In the genomic region with DNA sequence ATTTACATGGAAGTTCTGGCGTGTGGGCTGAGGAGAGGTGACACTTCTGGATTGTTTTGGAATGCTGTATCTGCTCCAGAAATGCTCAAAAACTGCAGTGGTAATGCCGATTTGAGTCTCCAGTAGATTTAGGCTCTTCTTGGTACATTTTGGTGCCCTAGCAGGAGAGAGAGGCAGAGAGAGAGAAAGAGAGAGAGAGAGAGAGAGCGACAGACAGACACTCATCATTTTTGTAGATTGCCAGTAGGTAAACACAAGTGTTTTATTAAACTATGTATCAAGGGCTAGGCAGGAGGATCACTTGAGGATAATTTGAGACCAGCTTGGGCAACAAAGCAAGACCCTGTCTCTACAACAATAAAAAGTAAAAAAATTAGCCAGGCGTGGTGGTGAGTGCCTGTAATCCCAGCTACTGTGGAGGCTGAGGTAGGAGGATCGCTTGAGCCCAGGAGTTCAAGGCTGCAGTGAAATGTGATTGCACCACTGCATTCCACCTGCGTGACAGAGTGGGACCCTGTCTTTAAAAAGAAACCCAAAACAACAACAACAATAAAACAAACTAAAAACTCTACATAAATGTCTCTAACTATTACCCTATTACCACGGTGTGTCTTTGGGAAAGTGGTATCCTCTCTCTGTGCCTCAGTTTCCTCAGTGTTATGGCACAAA, we compare ENCODE assay signal across 23 cellular contexts.
"Had no signal": no experiment of that assay in that cellular context is flagged by ENCODE, and none has a peak within 500 bp of the region (broad histone marks: within the 10 kb centered on the region; RNA-seq: fewer than 3 reads in every experiment).

No MANE protein-coding gene starts in this region.

- H3K9me3 ChIP-seq: lower lobe of right lung, ovary, psoas muscle, suprapubic skin, transverse colon, vagina had no signal

- FAIRE-seq: endometrium, frontal cortex, keratinocyte had no signal

- H3K36me3 ChIP-seq: lower lobe of right lung, ovary, suprapubic skin, transverse colon, vagina had no signal

- H3K36me3 Mint-ChIP-seq: naive thymus-derived CD8-positive, alpha-beta T cell had no signal

- H3K4me1 Mint-ChIP-seq: nephron progenitor cell; stimulated activated naive CD8-positive, alpha-beta T cell treated with anti-CD3 and anti-CD28 coated beads, Interleukin-15, amount 100 ng/mL, for 72 hours had no signal

- DNase-seq: cortex of kidney; effector memory CD8-positive, alpha-beta T cell; left ventricle myocardium superior; lower lobe of right lung; naive thymus-derived CD8-positive, alpha-beta T cell; nephron progenitor cell; nucleus accumbens; ovary; posterior cingulate gyrus; psoas muscle; right cardiac atrium; stimulated activated CD4-positive, alpha-beta T cell treated with anti-CD3 and anti-CD28 coated beads, Interleukin-15, amount 100 ng/mL, for 24 hours; stimulated activated CD4-positive, alpha-beta T cell treated with anti-CD3 and anti-CD28 coated beads, Interleukin-2, amount 100 ng/mL, for 48 hours; stimulated activated CD8-positive, alpha-beta memory T cell treated with anti-CD3 and anti-CD28 coated beads, Interleukin-4, amount 100 ng/mL, for 48 hours; stimulated activated naive CD4-positive, alpha-beta T cell; stimulated activated naive CD8-positive, alpha-beta T cell treated with anti-CD3 and anti-CD28 coated beads, Interleukin-15, amount 100 ng/mL, for 72 hours; transverse colon had no signal

- H3K27ac ChIP-seq: lower lobe of right lung, ovary, psoas muscle, skin epidermis, suprapubic skin, transverse colon, vagina had no signal

- H3K27ac Mint-ChIP-seq: effector memory CD8-positive, alpha-beta T cell; naive thymus-derived CD8-positive, alpha-beta T cell; nephron progenitor cell had no signal

- H3K4me3 ChIP-seq: lower lobe of right lung, ovary, psoas muscle, skin epidermis, suprapubic skin, transverse colon, vagina had no signal

- H3K27me3 ChIP-seq: ovary, transverse colon, vagina had no signal

- H3K9me3 Mint-ChIP-seq: effector memory CD8-positive, alpha-beta T cell; nephron progenitor cell; stimulated activated naive CD8-positive, alpha-beta T cell treated with anti-CD3 and anti-CD28 coated beads, Interleukin-15, amount 100 ng/mL, for 72 hours had no signal

- ATAC-seq: effector memory CD8-positive, alpha-beta T cell; left ventricle myocardium superior; lower lobe of right lung; naive thymus-derived CD8-positive, alpha-beta T cell; psoas muscle; stimulated activated naive CD8-positive, alpha-beta T cell treated with anti-CD3 and anti-CD28 coated beads, Interleukin-15, amount 100 ng/mL, for 72 hours had no signal

- H3K4me3 Mint-ChIP-seq: effector memory CD8-positive, alpha-beta T cell; naive thymus-derived CD8-positive, alpha-beta T cell; nephron progenitor cell; stimulated activated naive CD8-positive, alpha-beta T cell treated with anti-CD3 and anti-CD28 coated beads, Interleukin-15, amount 100 ng/mL, for 72 hours had no signal

- H3K4me1 ChIP-seq: lower lobe of right lung, psoas muscle, vagina had no signal
